ENCODE assay signal across 8 cellular contexts in the genomic region with DNA sequence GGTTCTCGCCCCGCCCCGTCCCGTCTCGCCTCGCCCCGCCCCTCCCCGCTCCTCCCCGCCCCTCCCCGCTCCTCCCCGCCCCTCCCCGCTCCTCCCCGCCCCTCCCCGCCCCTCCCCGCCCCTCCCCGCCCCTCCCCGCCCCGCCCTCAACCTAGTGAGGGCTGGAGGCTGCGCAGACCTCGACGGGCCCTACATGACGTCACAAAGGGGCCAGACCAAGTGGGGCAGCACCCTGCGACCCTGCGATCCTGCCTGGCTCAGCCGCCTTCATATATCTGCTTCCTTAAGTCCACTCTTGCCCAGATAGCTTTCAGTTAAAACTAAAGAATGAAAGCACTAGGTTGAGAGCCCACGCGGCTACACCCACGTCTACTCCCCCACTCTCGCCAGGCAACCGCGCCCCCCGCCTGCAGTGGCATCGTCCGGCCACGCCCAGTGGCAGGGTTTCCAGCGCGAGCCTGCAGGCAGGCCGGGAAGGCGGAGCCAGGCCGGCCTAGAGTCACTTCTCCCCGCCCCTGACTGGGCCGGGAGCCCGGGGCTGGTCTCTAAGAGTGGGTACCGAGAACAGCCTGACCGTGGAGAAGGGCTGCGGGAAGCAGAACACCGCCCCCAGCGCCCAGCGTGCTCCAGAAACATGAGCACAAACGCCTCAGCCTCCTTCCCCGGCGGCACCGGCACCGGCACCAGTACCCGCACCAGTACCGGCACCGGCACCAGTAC. TPM values are rescaled to one million over a fixed set of nuclear protein-coding genes. Genes with fewer than 3 reads are reported as not detected.
DNase-seq lines count a peak whose midpoint lies in the region; ATAC-seq, FAIRE-seq and TF ChIP-seq lines count a peak whose summit lies in the region.

No MANE protein-coding gene starts in this region.

- ATAC-seq in GM19035 (IDR thresholded peaks at IDR 0.05; ENCODE audit: unreplicated experiment) (peak; percentile 99), HG03354 (IDR thresholded peaks at IDR 0.05; ENCODE audit: poor library complexity, severe bottlenecking, unreplicated experiment) (peak; percentile 96)

- H3K4me1 Mint-ChIP-seq in activated CD4-positive, alpha-beta T cell treated with anti-CD3 and anti-CD28 coated beads, Interleukin-2, amount 10 ng/mL, durations not matched to agents 24 days and 14 days: peaks cover 7% of the 10 kb centered on the region

- intact Hi-C loops in activated CD4-positive, alpha-beta T cell treated with anti-CD3 and anti-CD28 coated beads, Interleukin-2, amount 10 ng/mL, durations not matched to agents 24 days and 14 days (cut with micrococcal nuclease): no loop called here

- peaks cover 7% of the 10 kb centered on the region for H3K27me3 Mint-ChIP-seq in activated CD4-positive, alpha-beta T cell treated with anti-CD3 and anti-CD28 coated beads, Interleukin-2, amount 10 ng/mL, durations not matched to agents 24 days and 14 days

- H3K4me3 ChIP-seq in AG09309 (ENCODE audit: control insufficient read depth, low read depth, low read length): peak overlapping the region; percentile 44

- no peaks in the 10 kb centered on the region for H3K9me3 Mint-ChIP-seq in activated CD4-positive, alpha-beta T cell treated with anti-CD3 and anti-CD28 coated beads, Interleukin-2, amount 10 ng/mL, durations not matched to agents 24 days and 14 days

- FAIRE-seq in colon (lab: Jason Lieb, UNC): peak; percentile 24

- peak; percentile 27 for TF ChIP-seq CTCF in AG09309 (IDR thresholded peaks at IDR 0.05; ENCODE audit: control insufficient read depth, insufficient read depth, low read depth, low read length, missing control alignments)

- DNase-seq in AG09309 (ENCODE audit: low read depth): peak; percentile 57
- DNase-seq in NCI-H510A (lab: John Stamatoyannopoulos, UW): peak; percentile 84
- peak; percentile 95 for DNase-seq in activated CD4-positive, alpha-beta T cell treated with anti-CD3 and anti-CD28 coated beads, Interleukin-2, amount 10 ng/mL, durations not matched to agents 24 days and 14 days
- peak; percentile 91 for DNase-seq in kidney tubule cell (ENCODE audit: low spot score)
- DNase-seq in stimulated activated CD4-positive, alpha-beta T cell treated with anti-CD3 and anti-CD28 coated beads, Interleukin-1b, Interleukin-23, amount 100 ng/mL, for 1 hour (ENCODE audit: low read depth in 2 of 2): peak; percentile 62 to 64

- H3K27ac Mint-ChIP-seq in activated CD4-positive, alpha-beta T cell treated with anti-CD3 and anti-CD28 coated beads, Interleukin-2, amount 10 ng/mL, durations not matched to agents 24 days and 14 days: peak overlapping the region; percentile 99

- H3K4me3 Mint-ChIP-seq in activated CD4-positive, alpha-beta T cell treated with anti-CD3 and anti-CD28 coated beads, Interleukin-2, amount 10 ng/mL, durations not matched to agents 24 days and 14 days: peak overlapping the region; percentile 90

- no peaks in the 10 kb centered on the region for H3K36me3 Mint-ChIP-seq in activated CD4-positive, alpha-beta T cell treated with anti-CD3 and anti-CD28 coated beads, Interleukin-2, amount 10 ng/mL, durations not matched to agents 24 days and 14 days (ENCODE audit: low read depth)

RNA-seq across cellular contexts. Expression of gene MAOA, which starts 1.5 kb away (rescaled TPM):
- 1.8 and 2.0 TPM in 2 replicates for total RNA-seq in activated CD4-positive, alpha-beta T cell treated with anti-CD3 and anti-CD28 coated beads, Interleukin-2, amount 10 ng/mL, durations not matched to agents 24 days and 14 days

Comparison
In these comparisons a context has a peak if more than half of its experiments do, and no peak if none do; other contexts are left out.
1. Peak in every context shown above with its lines: DNase-seq, ATAC-seq and H3K4me3 ChIP-seq.